In the genomic region with DNA sequence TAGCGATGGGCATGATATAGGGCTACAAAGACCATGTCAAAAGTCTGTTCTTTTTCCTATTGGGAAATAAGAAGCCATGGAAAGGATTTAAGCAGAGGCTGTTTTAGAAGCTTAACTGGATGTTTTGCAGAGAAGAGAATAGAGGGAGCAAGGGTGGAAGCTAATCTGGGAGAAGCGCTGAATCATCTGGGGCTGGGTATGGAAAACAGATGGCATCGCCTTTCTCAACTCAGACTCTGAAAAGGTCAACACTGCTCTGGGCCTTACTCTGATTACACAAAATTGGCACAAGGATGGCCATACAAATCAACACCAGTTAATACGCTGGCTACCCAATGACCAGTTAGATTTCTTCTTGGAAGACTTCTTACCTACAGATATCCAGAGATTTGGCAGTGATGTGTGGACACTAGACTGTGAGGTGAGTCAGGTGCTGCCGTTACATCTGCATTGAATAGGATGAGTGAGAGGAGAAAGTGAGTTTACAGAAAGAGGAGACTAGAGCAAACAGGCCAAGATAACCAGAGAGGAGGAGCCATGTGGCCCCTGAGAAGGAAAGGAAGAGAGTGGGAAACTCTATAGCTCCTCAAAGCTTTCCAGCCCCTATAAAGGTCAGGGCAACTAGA, we compare ENCODE assay signal across 1 cellular context.
TF ChIP-seq lines count a peak whose summit lies in the region.

No MANE protein-coding gene starts in this region.

TF ChIP-seq in SK-N-SH treated with all-trans-retinoic acid at 6 μM for 48 hours, 23 proteins besides CTCF, POLR2A, EP300 and RAD21:
- TF ChIP-seq, protein P1, sequence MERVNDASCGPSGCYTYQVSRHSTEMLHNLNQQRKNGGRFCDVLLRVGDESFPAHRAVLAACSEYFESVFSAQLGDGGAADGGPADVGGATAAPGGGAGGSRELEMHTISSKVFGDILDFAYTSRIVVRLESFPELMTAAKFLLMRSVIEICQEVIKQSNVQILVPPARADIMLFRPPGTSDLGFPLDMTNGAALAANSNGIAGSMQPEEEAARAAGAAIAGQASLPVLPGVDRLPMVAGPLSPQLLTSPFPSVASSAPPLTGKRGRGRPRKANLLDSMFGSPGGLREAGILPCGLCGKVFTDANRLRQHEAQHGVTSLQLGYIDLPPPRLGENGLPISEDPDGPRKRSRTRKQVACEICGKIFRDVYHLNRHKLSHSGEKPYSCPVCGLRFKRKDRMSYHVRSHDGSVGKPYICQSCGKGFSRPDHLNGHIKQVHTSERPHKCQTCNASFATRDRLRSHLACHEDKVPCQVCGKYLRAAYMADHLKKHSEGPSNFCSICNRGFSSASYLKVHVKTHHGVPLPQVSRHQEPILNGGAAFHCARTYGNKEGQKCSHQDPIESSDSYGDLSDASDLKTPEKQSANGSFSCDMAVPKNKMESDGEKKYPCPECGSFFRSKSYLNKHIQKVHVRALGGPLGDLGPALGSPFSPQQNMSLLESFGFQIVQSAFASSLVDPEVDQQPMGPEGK (CRISPR knock-in tag; IDR thresholded peaks at IDR 0.05; ENCODE audit: borderline replicate concordance): no peak
- TF ChIP-seq, protein P2, sequence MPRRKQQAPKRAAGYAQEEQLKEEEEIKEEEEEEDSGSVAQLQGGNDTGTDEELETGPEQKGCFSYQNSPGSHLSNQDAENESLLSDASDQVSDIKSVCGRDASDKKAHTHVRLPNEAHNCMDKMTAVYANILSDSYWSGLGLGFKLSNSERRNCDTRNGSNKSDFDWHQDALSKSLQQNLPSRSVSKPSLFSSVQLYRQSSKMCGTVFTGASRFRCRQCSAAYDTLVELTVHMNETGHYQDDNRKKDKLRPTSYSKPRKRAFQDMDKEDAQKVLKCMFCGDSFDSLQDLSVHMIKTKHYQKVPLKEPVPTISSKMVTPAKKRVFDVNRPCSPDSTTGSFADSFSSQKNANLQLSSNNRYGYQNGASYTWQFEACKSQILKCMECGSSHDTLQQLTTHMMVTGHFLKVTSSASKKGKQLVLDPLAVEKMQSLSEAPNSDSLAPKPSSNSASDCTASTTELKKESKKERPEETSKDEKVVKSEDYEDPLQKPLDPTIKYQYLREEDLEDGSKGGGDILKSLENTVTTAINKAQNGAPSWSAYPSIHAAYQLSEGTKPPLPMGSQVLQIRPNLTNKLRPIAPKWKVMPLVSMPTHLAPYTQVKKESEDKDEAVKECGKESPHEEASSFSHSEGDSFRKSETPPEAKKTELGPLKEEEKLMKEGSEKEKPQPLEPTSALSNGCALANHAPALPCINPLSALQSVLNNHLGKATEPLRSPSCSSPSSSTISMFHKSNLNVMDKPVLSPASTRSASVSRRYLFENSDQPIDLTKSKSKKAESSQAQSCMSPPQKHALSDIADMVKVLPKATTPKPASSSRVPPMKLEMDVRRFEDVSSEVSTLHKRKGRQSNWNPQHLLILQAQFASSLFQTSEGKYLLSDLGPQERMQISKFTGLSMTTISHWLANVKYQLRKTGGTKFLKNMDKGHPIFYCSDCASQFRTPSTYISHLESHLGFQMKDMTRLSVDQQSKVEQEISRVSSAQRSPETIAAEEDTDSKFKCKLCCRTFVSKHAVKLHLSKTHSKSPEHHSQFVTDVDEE (CRISPR knock-in tag; IDR thresholded peaks at IDR 0.05): no peak
- no peak for TF ChIP-seq ZNF565 (CRISPR knock-in tag; conservative IDR thresholded peaks at IDR 0.05; ENCODE audit: low read depth)
- TF ChIP-seq ZC3H10 (CRISPR knock-in tag; IDR thresholded peaks at IDR 0.05): no peak
- no peak for TF ChIP-seq RARB (CRISPR knock-in tag; IDR thresholded peaks at IDR 0.05)
- TF ChIP-seq ESRRG (CRISPR knock-in tag; IDR thresholded peaks at IDR 0.05): no peak
- TF ChIP-seq, protein P3, sequence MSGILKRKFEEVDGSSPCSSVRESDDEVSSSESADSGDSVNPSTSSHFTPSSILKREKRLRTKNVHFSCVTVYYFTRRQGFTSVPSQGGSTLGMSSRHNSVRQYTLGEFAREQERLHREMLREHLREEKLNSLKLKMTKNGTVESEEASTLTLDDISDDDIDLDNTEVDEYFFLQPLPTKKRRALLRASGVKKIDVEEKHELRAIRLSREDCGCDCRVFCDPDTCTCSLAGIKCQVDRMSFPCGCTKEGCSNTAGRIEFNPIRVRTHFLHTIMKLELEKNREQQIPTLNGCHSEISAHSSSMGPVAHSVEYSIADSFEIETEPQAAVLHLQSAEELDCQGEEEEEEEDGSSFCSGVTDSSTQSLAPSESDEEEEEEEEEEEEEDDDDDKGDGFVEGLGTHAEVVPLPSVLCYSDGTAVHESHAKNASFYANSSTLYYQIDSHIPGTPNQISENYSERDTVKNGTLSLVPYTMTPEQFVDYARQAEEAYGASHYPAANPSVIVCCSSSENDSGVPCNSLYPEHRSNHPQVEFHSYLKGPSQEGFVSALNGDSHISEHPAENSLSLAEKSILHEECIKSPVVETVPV (CRISPR knock-in tag; IDR thresholded peaks at IDR 0.05): no peak
- TF ChIP-seq PPARA (CRISPR knock-in tag; IDR thresholded peaks at IDR 0.05; ENCODE audit: borderline replicate concordance): no peak
- TF ChIP-seq TOX (CRISPR knock-in tag; IDR thresholded peaks at IDR 0.05; ENCODE audit: borderline replicate concordance): no peak
- TF ChIP-seq TCF4 (CRISPR knock-in tag; IDR thresholded peaks at IDR 0.05; ENCODE audit: borderline replicate concordance): no peak
- no peak for TF ChIP-seq GLIS3 (CRISPR knock-in tag; IDR thresholded peaks at IDR 0.05)
- TF ChIP-seq SNAI2 (CRISPR knock-in tag; IDR thresholded peaks at IDR 0.05): no peak
- TF ChIP-seq, protein P4, sequence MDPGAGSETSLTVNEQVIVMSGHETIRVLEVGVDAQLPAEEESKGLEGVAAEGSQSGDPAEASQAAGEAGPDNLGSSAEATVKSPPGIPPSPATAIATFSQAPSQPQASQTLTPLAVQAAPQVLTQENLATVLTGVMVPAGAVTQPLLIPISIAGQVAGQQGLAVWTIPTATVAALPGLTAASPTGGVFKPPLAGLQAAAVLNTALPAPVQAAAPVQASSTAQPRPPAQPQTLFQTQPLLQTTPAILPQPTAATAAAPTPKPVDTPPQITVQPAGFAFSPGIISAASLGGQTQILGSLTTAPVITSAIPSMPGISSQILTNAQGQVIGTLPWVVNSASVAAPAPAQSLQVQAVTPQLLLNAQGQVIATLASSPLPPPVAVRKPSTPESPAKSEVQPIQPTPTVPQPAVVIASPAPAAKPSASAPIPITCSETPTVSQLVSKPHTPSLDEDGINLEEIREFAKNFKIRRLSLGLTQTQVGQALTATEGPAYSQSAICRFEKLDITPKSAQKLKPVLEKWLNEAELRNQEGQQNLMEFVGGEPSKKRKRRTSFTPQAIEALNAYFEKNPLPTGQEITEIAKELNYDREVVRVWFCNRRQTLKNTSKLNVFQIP (CRISPR knock-in tag; IDR thresholded peaks at IDR 0.05; ENCODE audit: borderline replicate concordance, low read depth): no peak
- TF ChIP-seq, protein P5, sequence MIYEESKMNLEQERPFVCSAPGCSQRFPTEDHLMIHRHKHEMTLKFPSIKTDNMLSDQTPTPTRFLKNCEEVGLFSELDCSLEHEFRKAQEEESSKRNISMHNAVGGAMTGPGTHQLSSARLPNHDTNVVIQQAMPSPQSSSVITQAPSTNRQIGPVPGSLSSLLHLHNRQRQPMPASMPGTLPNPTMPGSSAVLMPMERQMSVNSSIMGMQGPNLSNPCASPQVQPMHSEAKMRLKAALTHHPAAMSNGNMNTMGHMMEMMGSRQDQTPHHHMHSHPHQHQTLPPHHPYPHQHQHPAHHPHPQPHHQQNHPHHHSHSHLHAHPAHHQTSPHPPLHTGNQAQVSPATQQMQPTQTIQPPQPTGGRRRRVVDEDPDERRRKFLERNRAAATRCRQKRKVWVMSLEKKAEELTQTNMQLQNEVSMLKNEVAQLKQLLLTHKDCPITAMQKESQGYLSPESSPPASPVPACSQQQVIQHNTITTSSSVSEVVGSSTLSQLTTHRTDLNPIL (CRISPR knock-in tag; IDR thresholded peaks at IDR 0.05; ENCODE audit: low read depth): no peak
- no peak for TF ChIP-seq ZNF8 (CRISPR knock-in tag; IDR thresholded peaks at IDR 0.05)
- no peak for TF ChIP-seq OSR1 (CRISPR knock-in tag; IDR thresholded peaks at IDR 0.05)
TF ChIP-seq in SK-N-SH treated with all-trans-retinoic acid at 6 μM for 48 hours: peak in this region for 0.
